Comparison of ENCODE assay signal across 8 cellular contexts in the genomic region with DNA sequence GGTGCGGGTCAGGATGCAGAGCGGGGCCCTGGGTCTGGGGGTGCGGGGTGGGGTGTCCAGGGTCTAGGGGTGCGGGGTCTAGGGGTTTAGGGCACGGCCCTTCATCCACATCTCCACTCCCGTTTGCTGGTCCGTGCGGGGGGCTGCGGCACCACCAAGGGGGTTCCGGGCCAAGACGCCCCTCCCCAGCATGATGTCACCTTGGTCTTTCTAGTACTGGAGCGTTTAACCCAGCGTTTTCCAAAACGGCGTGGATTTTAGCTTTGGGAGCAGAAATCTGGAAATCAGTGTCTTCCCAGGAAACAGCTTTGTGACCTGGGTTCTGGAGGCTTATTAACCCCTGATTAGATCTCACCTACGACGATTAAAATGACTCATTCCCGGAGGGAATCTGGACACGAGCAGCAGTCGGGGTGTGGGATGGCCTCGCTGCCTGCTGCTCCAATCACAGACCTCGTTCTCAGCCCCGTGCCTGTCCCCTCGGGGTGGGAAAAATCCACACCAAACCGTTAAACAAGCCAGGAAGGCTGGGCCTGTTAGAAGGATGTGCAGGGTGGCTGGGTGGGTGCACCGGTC. TPM values are rescaled to one million over a fixed set of nuclear protein-coding genes. Genes with fewer than 3 reads are reported as not detected.
DNase-seq lines count a peak whose midpoint lies in the region; ATAC-seq and FAIRE-seq lines count a peak whose summit lies in the region.

No MANE protein-coding gene starts in this region.

- H3K4me3 ChIP-seq in SJCRH30 (peak overlapping the region; percentile 92), endocrine pancreas (ENCODE audit: control insufficient read depth, insufficient read depth, low read length) (peak overlapping the region; percentile 55)

- H3K36me3 ChIP-seq in SJCRH30 (peaks cover 4% of the 10 kb centered on the region; the same call in 1 of the 2 replicates), endocrine pancreas (ENCODE audit: control insufficient read depth, insufficient read depth, low read length) (no peaks in the 10 kb centered on the region)

- peak overlapping the region; percentile 95 for H3K9ac ChIP-seq in endocrine pancreas (ENCODE audit: control insufficient read depth, insufficient read depth, low read length)

- ATAC-seq in GM21723 (IDR thresholded peaks at IDR 0.05; ENCODE audit: unreplicated experiment), result no peak

- peaks cover 14% of the 10 kb centered on the region; the same call in 1 of the 2 replicates for H3K4me1 ChIP-seq in SJCRH30
- H3K4me1 ChIP-seq in endocrine pancreas (ENCODE audit: control insufficient read depth, insufficient read depth, low read length), result peaks cover 4% of the 10 kb centered on the region

- H3K27me3 ChIP-seq in SJCRH30 (no peaks in the 10 kb centered on the region), endocrine pancreas (ENCODE audit: control insufficient read depth, insufficient read depth, low read length) (no peaks in the 10 kb centered on the region)

- H3K9me3 ChIP-seq in SJCRH30 (replicated peaks) (no peaks in the 10 kb centered on the region), endocrine pancreas (ENCODE audit: control insufficient read depth, low read length) (no peaks in the 10 kb centered on the region)

- FAIRE-seq in urothelium cell line (lab: Jason Lieb, UNC), result no peak

- DNase-seq in activated CD8-positive, alpha-beta memory T cell treated with anti-CD3 and anti-CD28 coated beads for 24 hours, result peak; percentile 59
- DNase-seq in activated CD8-positive, alpha-beta memory T cell treated with anti-CD3 and anti-CD28 coated beads, Interleukin-2, amount 50 U/mL, for 48 hours, result no peak
- DNase-seq in SJCRH30 (peak; percentile 42 to 65), midbrain (lab: John Stamatoyannopoulos, UW) (peak; percentile 15), urothelium cell line (ENCODE audit: low spot score) (peak; percentile 46), H4 (ENCODE audit: low spot score) (no peak)

- peak overlapping the region; percentile 16; the same call in 1 of the 2 replicates for H3K27ac ChIP-seq in SJCRH30

RNA-seq across cellular contexts. Expression of a gene that starts 0.8 kb away (rescaled TPM):
- 40.6 and 42.6 TPM in 2 replicates for total RNA-seq in SJCRH30 (2014; rRNA removed; shearing (Covaris generic))
- total RNA-seq in H4 (2014; rRNA removed; shearing (Covaris generic)), result 25.1 and 25.3 TPM in 2 replicates

RNA-seq across cellular contexts. Expression of a gene that starts 15.8 kb away (rescaled TPM):
- total RNA-seq in SJCRH30 (2014; rRNA removed; shearing (Covaris generic)), result 51.4 and 56.7 TPM in 2 replicates
- total RNA-seq in H4 (2014; rRNA removed; shearing (Covaris generic)), result 53.1 and 65.1 TPM in 2 replicates

Comparison
In these comparisons a context has a peak if more than half of its experiments do, and no peak if none do; other contexts are left out.
1. DNase-seq: peak in activated CD8-positive, alpha-beta memory T cell treated with anti-CD3 and anti-CD28 coated beads for 24 hours (single experiment), SJCRH30 (2 of 2), midbrain (single experiment) and urothelium cell line (single experiment); none in activated CD8-positive, alpha-beta memory T cell treated with anti-CD3 and anti-CD28 coated beads, Interleukin-2, amount 50 U/mL, for 48 hours (single experiment) and H4 (single experiment).